ENCODE assay signal across 3 cellular contexts in the genomic region with DNA sequence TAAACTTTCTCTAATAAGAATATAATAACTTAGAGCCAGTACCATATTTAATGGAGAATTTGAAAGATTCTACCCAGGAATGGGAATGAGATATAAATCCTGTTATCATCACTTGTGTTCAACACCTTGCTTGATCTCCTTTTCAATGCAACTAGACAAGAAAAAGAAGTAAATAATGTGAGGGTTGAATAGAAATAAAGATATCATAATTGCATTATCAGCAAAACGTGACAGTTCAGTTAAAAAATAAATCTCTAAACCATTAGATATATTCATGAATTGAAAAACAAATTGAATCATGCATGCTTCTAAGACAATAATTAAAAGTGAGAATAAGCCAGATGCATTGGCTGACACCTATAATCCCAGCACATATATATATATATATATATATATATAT. TPM values are rescaled to one million over a fixed set of nuclear protein-coding genes. Genes with fewer than 3 reads are reported as not detected.
"Had no signal": no experiment of that assay in that cellular context is flagged by ENCODE, and none has a peak within 500 bp of the region (broad histone marks: within the 10 kb centered on the region; RNA-seq: fewer than 3 reads in every experiment).

No MANE protein-coding gene starts in this region.

RNA-seq across cellular contexts. Expression of gene FAM178B, which starts 36.2 kb away (rescaled TPM):
- total RNA-seq: HT-29, HT1080 had no signal
- polyA plus RNA-seq: IgD-negative memory B cell had no signal
